Comparison of ENCODE assay signal across 12 cellular contexts in the genomic region with DNA sequence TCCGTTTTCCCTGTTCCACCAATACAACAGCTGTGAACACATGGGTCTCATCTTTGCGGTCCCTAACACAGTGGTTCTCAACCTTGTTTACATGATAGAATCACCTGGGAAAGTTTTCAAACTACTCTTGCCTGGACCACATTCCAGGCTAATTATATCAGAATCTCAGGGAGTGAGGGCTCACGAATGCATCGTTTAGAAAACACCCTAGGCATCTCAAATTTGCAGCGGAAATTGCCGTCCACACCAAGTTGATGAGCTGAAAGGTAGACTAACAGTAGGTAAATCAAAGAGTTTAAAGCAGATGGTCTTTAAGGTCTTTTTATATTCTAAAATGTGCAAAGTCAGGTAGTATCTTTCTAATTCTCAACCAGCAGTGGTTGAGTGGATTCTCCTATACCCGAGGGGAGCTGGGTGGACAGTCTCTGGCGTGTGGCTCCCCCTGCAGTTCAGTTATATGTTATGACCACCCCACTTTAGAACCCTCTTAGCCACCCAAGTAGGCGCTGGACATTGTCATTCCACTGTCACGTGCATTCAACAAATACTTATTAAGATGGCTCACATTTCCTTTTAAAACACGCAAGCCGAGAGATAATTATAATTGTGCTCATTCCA. TPM values are rescaled to one million over a fixed set of nuclear protein-coding genes. Genes with fewer than 3 reads are reported as not detected.
DNase-seq lines count a peak whose midpoint lies in the region; ATAC-seq and TF ChIP-seq lines count a peak whose summit lies in the region.
"Not testable (repeated sequence)": the region's sequence is repeated elsewhere in the genome, so short reads cannot be mapped to it uniquely, and the experiment has no call there.
"Had no signal": no experiment of that assay in that cellular context is flagged by ENCODE, and none has a peak within 500 bp of the region (broad histone marks: within the 10 kb centered on the region; RNA-seq: fewer than 3 reads in every experiment).

No MANE protein-coding gene starts in this region.

- POLR2A ChIA-PET in HCT116 (lab: Charles Lee) = not testable (repeated sequence)

- TF ChIP-seq POLR2A in HCT116 (IDR thresholded peaks at IDR 0.05; ENCODE audit: borderline replicate concordance, extremely low read depth, insufficient read depth, insufficient read length) = not testable (repeated sequence)

- RAD21 ChIA-PET in HCT116 (lab: Charles Lee; ENCODE audit: low non-redundant PET in 1 of 2, low total read pairs in 2 of 2, uncharacterized antibody in 2 of 2, unreplicated experiment in 2 of 2) = not testable (repeated sequence)

- not testable (repeated sequence) for BruUV-seq in HCT116 (replicated peaks; lab: Mats Ljungman, UMichigan)

- not testable (repeated sequence) for H3K9me3 ChIP-seq in HCT116 (ENCODE audit: control insufficient read depth in 1 of 2, insufficient read depth in 1 of 2, low read depth in 1 of 2, low read length in 2 of 2)

- H2AFZ ChIP-seq in HCT116 (ENCODE audit: low read depth, low read length, poor library complexity, severe bottlenecking) = not testable (repeated sequence)

- CTCF ChIA-PET in HCT116 (lab: Charles Lee) = interaction anchor here (0.8 to 1.6 kb wide), 7 partner anchors 11 to 482 kb away, joined by 3 to 7 read pairs (median 4); a partner anchor contains a TSS

- H3K9ac ChIP-seq in HCT116 (ENCODE audit: low read length) = not testable (repeated sequence)

- H4K20me1 ChIP-seq in HCT116 (ENCODE audit: insufficient read depth) = not testable (repeated sequence)

- TF ChIP-seq RAD21 in HCT116 (IDR thresholded peaks at IDR 0.05; ENCODE audit: low read depth) = peak; percentile 19; the same call in 1 of the 2 replicates

- H3K9me2 ChIP-seq in HCT116 (ENCODE audit: insufficient read depth) = not testable (repeated sequence)

- H3K79me2 ChIP-seq in HCT116 (ENCODE audit: insufficient read depth, low read length) = not testable (repeated sequence)

- H3K4me1 ChIP-seq in HCT116 (ENCODE audit: control insufficient read depth in 1 of 2, insufficient read depth in 2 of 2, low read length in 2 of 2) = not testable (repeated sequence)

- ATAC-seq in HCT116 = peak; percentile 69

- TF ChIP-seq CTCF in HCT116 (IDR thresholded peaks at IDR 0.05 in 2 of 3, conservative IDR thresholded peaks at IDR 0.05 in 1 of 3; ENCODE audit: borderline replicate concordance in 1 of 3, insufficient read depth in 1 of 3, low read depth in 2 of 3, low read length in 2 of 3) (peak; percentile 10 to 44 (median 32); a peak in 3 of 6 replicates), fibroblast of villous mesenchyme (IDR thresholded peaks at IDR 0.05; ENCODE audit: insufficient read depth, low read depth, low read length) (peak; percentile 31)

- not testable (repeated sequence) for H3K36me3 ChIP-seq in HCT116 (ENCODE audit: control insufficient read depth in 1 of 2, insufficient read depth in 2 of 2, low read length in 2 of 2)

- H3K27me3 ChIP-seq in HCT116 (ENCODE audit: insufficient read depth, low read length) = not testable (repeated sequence)

- DNase-seq in DMS 273 (lab: John Stamatoyannopoulos, UW; ENCODE audit: unreplicated experiment) (peak; percentile 69), NCI-H524 (lab: John Stamatoyannopoulos, UW) (peak; percentile 33 to 64), SKM-1 treated with dmso at 0.1 percent for 144 hours (lab: John Stamatoyannopoulos, UW; ENCODE audit: unreplicated experiment) (peak; percentile 9), amniotic epithelial cell (ENCODE audit: low read depth) (peak; percentile 12), fibroblast of villous mesenchyme (ENCODE audit: low read depth) (peak; percentile 13), myocyte (ENCODE audit: low read depth) (peak; percentile 13)
- DNase-seq in HCT116 (ENCODE audit: low read depth, low spot score) = not testable (repeated sequence)

- intact Hi-C loops in HCT116 (cut with micrococcal nuclease) = not testable (repeated sequence)

- H3K27ac ChIP-seq in HCT116 (ENCODE audit: low read depth, low read length) = not testable (repeated sequence)

- not testable (repeated sequence) for H3K4me2 ChIP-seq in HCT116 (ENCODE audit: low read length)

- H3K4me3 ChIP-seq in HCT116 (replicated peaks in 1 of 2; ENCODE audit: low read depth in 1 of 2, low read length in 2 of 2); fibroblast of villous mesenchyme (ENCODE audit: low read depth, low read length): not testable (repeated sequence)

RNA-seq across cellular contexts. Expression of a gene that starts 3.8 kb away (rescaled TPM):
- not detected for total RNA-seq in HCT116 (2021; ENCODE audit: unreplicated experiment)
- not detected in 2 replicates for polyA plus RNA-seq in HCT116 (2012)
- not detected in 2 replicates for total RNA-seq in fibroblast of villous mesenchyme
- not detected in 2 replicates for total RNA-seq in myocyte
- polyA plus RNA-seq in myocyte (2012) = not detected
- total RNA-seq: activated T-helper 2 cell treated with anti-CD3 and anti-CD28 coated beads, Interferon-gamma antibody, Interleukin-2, Interleukin-4, amounts not matched to agents 10 μg/mL and 5 μg/mL and 100 μg/mL, durations not matched to agents 14 hours and 24 hours and 36 hours; body of pancreas; heart right ventricle; liver; temporal lobe had no signal
- polyA plus RNA-seq: heart right ventricle, liver had no signal

RNA-seq across cellular contexts. Expression of a gene that starts 10.9 kb away (rescaled TPM):
- total RNA-seq in HCT116 (2021; ENCODE audit: unreplicated experiment) (not detected), fibroblast of villous mesenchyme (not detected in 2 replicates), myocyte (not detected in 2 replicates)
- polyA plus RNA-seq in HCT116 (2012) = not detected in 2 replicates
- not detected for polyA plus RNA-seq in myocyte (2012)
- total RNA-seq: activated T-helper 2 cell treated with anti-CD3 and anti-CD28 coated beads, Interferon-gamma antibody, Interleukin-2, Interleukin-4, amounts not matched to agents 10 μg/mL and 5 μg/mL and 100 μg/mL, durations not matched to agents 14 hours and 24 hours and 36 hours; body of pancreas; heart right ventricle; liver; temporal lobe had no signal
- polyA plus RNA-seq: heart right ventricle, liver had no signal

RNA-seq across cellular contexts. Expression of a gene that starts 11.4 kb away (rescaled TPM):
- total RNA-seq in HCT116 (2021; ENCODE audit: unreplicated experiment) (not detected), fibroblast of villous mesenchyme (not detected in 2 replicates), myocyte (not detected in 2 replicates)
- polyA plus RNA-seq in HCT116 (2012) = 0.17 TPM in 1 of 2 replicates, not detected in the other
- polyA plus RNA-seq in myocyte (2012) = not detected
- total RNA-seq: activated T-helper 2 cell treated with anti-CD3 and anti-CD28 coated beads, Interferon-gamma antibody, Interleukin-2, Interleukin-4, amounts not matched to agents 10 μg/mL and 5 μg/mL and 100 μg/mL, durations not matched to agents 14 hours and 24 hours and 36 hours; body of pancreas; heart right ventricle; liver; temporal lobe had no signal
- polyA plus RNA-seq: heart right ventricle, liver had no signal

RNA-seq across cellular contexts. Expression of a gene that starts 24.9 kb away (rescaled TPM):
- total RNA-seq in HCT116 (2021; ENCODE audit: unreplicated experiment) (0.59 TPM), fibroblast of villous mesenchyme (not detected in 2 replicates), myocyte (0.99 and 4.8 TPM in 2 replicates)
- polyA plus RNA-seq in HCT116 (2012) = 1.1 TPM in 2 replicates
- polyA plus RNA-seq in myocyte (2012) = not detected
- total RNA-seq: body of pancreas, temporal lobe had no signal

RNA-seq across cellular contexts. Expression of a gene that starts 25.5 kb away (rescaled TPM):
- not detected for total RNA-seq in HCT116 (2021; ENCODE audit: unreplicated experiment)
- 0.06 TPM in 1 of 2 replicates, not detected in the other for polyA plus RNA-seq in HCT116 (2012)
- not detected in 2 replicates for total RNA-seq in fibroblast of villous mesenchyme
- total RNA-seq in myocyte = not detected in 2 replicates
- not detected for polyA plus RNA-seq in myocyte (2012)
- total RNA-seq: activated T-helper 2 cell treated with anti-CD3 and anti-CD28 coated beads, Interferon-gamma antibody, Interleukin-2, Interleukin-4, amounts not matched to agents 10 μg/mL and 5 μg/mL and 100 μg/mL, durations not matched to agents 14 hours and 24 hours and 36 hours; body of pancreas; heart right ventricle; liver; temporal lobe had no signal
- polyA plus RNA-seq: heart right ventricle, liver had no signal
